Comparison of ENCODE assay signal across 1 cellular context in the genomic region with DNA sequence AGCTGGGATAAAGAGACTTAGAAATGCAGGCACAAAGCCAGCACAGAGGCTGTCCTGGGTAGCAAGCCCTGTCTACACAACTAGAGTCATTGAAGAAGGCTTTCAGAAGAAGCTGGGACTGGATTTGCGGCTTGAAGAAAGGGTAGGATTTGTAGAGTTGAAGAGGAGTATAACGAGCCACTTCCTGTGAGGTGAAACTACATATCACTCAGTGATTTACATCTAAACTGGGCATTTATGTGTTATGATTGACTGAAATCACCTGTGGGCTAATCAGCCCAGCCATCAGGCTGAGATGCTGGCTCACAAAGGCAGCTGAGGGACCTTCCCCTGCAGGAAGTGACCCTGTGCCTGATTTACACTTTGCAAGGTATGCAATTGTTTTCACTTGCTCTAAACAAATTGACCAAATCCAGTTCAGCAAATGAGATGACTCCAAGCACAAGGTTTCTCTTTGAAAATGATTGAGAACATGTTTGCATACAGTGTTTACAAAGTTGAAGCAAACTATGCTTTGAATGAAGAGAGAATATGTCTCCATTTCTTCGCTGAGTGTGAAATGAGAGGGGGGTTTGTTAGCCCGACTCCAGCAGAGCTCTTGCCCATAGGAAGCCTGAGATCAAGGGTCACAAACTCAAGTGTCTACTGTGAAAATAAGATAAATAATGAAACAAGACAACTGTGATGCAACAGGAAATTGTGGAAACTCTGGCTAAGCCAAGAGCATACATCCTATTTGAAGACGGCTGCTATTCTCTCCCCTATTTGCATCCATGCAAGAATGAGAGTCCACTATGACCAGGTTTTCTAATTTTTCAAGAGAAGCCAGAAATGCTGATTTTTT.
TF ChIP-seq lines count a peak whose summit lies in the region.

No MANE protein-coding gene starts in this region.

TF ChIP-seq in HepG2, 621 proteins besides CTCF, POLR2A, EP300 and RAD21 (continued from another document and continues in another):
- TF ChIP-seq, protein P1, sequence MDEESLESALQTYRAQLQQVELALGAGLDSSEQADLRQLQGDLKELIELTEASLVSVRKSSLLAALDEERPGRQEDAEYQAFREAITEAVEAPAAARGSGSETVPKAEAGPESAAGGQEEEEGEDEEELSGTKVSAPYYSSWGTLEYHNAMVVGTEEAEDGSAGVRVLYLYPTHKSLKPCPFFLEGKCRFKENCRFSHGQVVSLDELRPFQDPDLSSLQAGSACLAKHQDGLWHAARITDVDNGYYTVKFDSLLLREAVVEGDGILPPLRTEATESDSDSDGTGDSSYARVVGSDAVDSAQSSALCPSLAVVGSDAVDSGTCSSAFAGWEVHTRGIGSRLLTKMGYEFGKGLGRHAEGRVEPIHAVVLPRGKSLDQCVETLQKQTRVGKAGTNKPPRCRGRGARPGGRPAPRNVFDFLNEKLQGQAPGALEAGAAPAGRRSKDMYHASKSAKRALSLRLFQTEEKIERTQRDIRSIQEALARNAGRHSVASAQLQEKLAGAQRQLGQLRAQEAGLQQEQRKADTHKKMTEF (CRISPR knock-in tag; IDR thresholded peaks at IDR 0.05), result peak; percentile 100
- TF ChIP-seq ZNF737 (CRISPR knock-in tag; IDR thresholded peaks at IDR 0.05; ENCODE audit: borderline replicate concordance), result no peak
- no peak; the same call in 1 of the 2 replicates for TF ChIP-seq RNF2 (conservative IDR thresholded peaks at IDR 0.05; ENCODE audit: low read depth)
- TF ChIP-seq, protein P2, sequence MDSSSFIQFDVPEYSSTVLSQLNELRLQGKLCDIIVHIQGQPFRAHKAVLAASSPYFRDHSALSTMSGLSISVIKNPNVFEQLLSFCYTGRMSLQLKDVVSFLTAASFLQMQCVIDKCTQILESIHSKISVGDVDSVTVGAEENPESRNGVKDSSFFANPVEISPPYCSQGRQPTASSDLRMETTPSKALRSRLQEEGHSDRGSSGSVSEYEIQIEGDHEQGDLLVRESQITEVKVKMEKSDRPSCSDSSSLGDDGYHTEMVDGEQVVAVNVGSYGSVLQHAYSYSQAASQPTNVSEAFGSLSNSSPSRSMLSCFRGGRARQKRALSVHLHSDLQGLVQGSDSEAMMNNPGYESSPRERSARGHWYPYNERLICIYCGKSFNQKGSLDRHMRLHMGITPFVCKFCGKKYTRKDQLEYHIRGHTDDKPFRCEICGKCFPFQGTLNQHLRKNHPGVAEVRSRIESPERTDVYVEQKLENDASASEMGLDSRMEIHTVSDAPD (CRISPR knock-in tag; IDR thresholded peaks at IDR 0.05), result peak; percentile 94
- TF ChIP-seq, protein P3, sequence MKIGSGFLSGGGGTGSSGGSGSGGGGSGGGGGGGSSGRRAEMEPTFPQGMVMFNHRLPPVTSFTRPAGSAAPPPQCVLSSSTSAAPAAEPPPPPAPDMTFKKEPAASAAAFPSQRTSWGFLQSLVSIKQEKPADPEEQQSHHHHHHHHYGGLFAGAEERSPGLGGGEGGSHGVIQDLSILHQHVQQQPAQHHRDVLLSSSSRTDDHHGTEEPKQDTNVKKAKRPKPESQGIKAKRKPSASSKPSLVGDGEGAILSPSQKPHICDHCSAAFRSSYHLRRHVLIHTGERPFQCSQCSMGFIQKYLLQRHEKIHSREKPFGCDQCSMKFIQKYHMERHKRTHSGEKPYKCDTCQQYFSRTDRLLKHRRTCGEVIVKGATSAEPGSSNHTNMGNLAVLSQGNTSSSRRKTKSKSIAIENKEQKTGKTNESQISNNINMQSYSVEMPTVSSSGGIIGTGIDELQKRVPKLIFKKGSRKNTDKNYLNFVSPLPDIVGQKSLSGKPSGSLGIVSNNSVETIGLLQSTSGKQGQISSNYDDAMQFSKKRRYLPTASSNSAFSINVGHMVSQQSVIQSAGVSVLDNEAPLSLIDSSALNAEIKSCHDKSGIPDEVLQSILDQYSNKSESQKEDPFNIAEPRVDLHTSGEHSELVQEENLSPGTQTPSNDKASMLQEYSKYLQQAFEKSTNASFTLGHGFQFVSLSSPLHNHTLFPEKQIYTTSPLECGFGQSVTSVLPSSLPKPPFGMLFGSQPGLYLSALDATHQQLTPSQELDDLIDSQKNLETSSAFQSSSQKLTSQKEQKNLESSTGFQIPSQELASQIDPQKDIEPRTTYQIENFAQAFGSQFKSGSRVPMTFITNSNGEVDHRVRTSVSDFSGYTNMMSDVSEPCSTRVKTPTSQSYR (CRISPR knock-in tag; IDR thresholded peaks at IDR 0.05; ENCODE audit: borderline replicate concordance), result peak; percentile 92
- TF ChIP-seq ZNF567 (CRISPR knock-in tag; IDR thresholded peaks at IDR 0.05; ENCODE audit: borderline replicate concordance), result no peak
- no peak for TF ChIP-seq ZNF432 (CRISPR knock-in tag; IDR thresholded peaks at IDR 0.05; ENCODE audit: borderline replicate concordance)
- TF ChIP-seq, protein P4, sequence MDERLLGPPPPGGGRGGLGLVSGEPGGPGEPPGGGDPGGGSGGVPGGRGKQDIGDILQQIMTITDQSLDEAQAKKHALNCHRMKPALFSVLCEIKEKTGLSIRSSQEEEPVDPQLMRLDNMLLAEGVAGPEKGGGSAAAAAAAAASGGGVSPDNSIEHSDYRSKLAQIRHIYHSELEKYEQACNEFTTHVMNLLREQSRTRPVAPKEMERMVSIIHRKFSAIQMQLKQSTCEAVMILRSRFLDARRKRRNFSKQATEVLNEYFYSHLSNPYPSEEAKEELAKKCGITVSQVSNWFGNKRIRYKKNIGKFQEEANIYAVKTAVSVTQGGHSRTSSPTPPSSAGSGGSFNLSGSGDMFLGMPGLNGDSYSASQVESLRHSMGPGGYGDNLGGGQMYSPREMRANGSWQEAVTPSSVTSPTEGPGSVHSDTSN (CRISPR knock-in tag; IDR thresholded peaks at IDR 0.05), result peak; percentile 50; the same call in 1 of the 2 replicates
- TF ChIP-seq, protein P5, sequence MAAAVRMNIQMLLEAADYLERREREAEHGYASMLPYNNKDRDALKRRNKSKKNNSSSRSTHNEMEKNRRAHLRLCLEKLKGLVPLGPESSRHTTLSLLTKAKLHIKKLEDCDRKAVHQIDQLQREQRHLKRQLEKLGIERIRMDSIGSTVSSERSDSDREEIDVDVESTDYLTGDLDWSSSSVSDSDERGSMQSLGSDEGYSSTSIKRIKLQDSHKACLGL (CRISPR knock-in tag; IDR thresholded peaks at IDR 0.05), result no peak; the same call in 1 of the 2 replicates
- TF ChIP-seq, protein P6, sequence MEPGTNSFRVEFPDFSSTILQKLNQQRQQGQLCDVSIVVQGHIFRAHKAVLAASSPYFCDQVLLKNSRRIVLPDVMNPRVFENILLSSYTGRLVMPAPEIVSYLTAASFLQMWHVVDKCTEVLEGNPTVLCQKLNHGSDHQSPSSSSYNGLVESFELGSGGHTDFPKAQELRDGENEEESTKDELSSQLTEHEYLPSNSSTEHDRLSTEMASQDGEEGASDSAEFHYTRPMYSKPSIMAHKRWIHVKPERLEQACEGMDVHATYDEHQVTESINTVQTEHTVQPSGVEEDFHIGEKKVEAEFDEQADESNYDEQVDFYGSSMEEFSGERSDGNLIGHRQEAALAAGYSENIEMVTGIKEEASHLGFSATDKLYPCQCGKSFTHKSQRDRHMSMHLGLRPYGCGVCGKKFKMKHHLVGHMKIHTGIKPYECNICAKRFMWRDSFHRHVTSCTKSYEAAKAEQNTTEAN (CRISPR knock-in tag; conservative IDR thresholded peaks at IDR 0.05), result peak; percentile 98
- TF ChIP-seq, protein P7, sequence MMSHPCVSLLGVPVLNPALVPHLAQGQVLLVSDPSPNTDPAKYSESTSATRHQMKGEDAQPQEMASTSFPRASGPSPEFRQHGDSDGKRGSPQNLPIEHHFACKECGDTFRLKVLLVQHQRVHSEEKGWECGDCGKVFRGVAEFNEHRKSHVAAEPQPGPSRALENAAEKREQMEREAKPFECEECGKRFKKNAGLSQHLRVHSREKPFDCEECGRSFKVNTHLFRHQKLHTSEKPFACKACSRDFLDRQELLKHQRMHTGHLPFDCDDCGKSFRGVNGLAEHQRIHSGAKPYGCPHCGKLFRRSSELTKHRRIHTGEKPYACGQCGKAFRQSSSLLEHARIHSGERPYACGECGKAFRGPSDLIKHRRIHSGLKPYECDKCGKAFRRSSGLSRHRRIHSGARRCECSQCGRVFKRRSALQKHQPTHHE (CRISPR knock-in tag; IDR thresholded peaks at IDR 0.05; ENCODE audit: borderline replicate concordance), result no peak; the same call in 1 of the 2 replicates
- no peak for TF ChIP-seq SMARCC2 (IDR thresholded peaks at IDR 0.05)
- TF ChIP-seq, protein P8, sequence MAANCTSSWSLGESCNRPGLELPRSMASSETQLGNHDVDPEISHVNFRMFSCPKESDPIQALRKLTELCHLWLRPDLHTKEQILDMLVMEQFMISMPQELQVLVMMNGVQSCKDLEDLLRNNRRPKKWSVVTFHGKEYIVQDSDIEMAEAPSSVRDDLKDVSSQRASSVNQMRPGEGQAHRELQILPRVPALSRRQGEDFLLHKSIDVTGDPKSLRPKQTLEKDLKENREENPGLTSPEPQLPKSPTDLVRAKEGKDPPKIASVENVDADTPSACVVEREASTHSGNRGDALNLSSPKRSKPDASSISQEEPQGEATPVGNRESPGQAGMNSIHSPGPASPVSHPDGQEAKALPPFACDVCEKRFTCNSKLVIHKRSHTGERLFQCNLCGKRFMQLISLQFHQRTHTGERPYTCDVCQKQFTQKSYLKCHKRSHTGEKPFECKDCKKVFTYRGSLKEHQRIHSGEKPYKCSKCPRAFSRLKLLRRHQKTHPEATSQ (CRISPR knock-in tag; IDR thresholded peaks at IDR 0.05; ENCODE audit: borderline replicate concordance), result peak; percentile 87; the same call in 1 of the 2 replicates
- peak; percentile 88; the same call in 1 of the 2 replicates for TF ChIP-seq ZNF136 (CRISPR knock-in tag; IDR thresholded peaks at IDR 0.05; ENCODE audit: low read depth)
- peak; percentile 53; the same call in 1 of the 2 replicates for TF ChIP-seq ZNF143 (CRISPR knock-in tag; IDR thresholded peaks at IDR 0.05)
- no peak for TF ChIP-seq ZNF20 (CRISPR knock-in tag; IDR thresholded peaks at IDR 0.05)
- TF ChIP-seq BCL6 (CRISPR knock-in tag; IDR thresholded peaks at IDR 0.05), result peak; percentile 97
- peak; percentile 96 for TF ChIP-seq FOXK2 (IDR thresholded peaks at IDR 0.05)
- no peak for TF ChIP-seq ZMYM2 (CRISPR knock-in tag; IDR thresholded peaks at IDR 0.05)
- TF ChIP-seq HIVEP1 (CRISPR knock-in tag; IDR thresholded peaks at IDR 0.05), result peak; percentile 73; the same call in 1 of the 2 replicates
- TF ChIP-seq ZNF615 (CRISPR knock-in tag; IDR thresholded peaks at IDR 0.05; ENCODE audit: borderline replicate concordance), result peak; percentile 98
- no peak for TF ChIP-seq ZNF207 (IDR thresholded peaks at IDR 0.05; ENCODE audit: borderline replicate concordance)
- TF ChIP-seq ZNF431 (CRISPR knock-in tag; IDR thresholded peaks at IDR 0.05; ENCODE audit: borderline replicate concordance, low read depth), result no peak; the same call in 1 of the 2 replicates
- TF ChIP-seq, protein P9, sequence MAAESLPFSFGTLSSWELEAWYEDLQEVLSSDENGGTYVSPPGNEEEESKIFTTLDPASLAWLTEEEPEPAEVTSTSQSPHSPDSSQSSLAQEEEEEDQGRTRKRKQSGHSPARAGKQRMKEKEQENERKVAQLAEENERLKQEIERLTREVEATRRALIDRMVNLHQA (CRISPR knock-in tag; IDR thresholded peaks at IDR 0.05), result no peak
- no peak for TF ChIP-seq MAF1 (CRISPR knock-in tag; IDR thresholded peaks at IDR 0.05; ENCODE audit: borderline replicate concordance)
- TF ChIP-seq FOXC1 (CRISPR knock-in tag; IDR thresholded peaks at IDR 0.05; ENCODE audit: borderline replicate concordance), result 0 out of 2 replicates have a peak, but pooled peaks have one; percentile 68
- TF ChIP-seq, protein P10, sequence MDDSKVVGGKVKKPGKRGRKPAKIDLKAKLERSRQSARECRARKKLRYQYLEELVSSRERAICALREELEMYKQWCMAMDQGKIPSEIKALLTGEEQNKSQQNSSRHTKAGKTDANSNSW (CRISPR knock-in tag; IDR thresholded peaks at IDR 0.05; ENCODE audit: borderline replicate concordance), result no peak
- peak; percentile 96 for TF ChIP-seq ZNF878 (CRISPR knock-in tag; IDR thresholded peaks at IDR 0.05)
- no peak for TF ChIP-seq ZKSCAN1 (IDR thresholded peaks at IDR 0.05; ENCODE audit: low read length)
- peak; percentile 99 for TF ChIP-seq NFKBIZ (CRISPR knock-in tag; IDR thresholded peaks at IDR 0.05)
- TF ChIP-seq ZFP62 (CRISPR knock-in tag; IDR thresholded peaks at IDR 0.05), result no peak
- TF ChIP-seq TBL1XR1 (IDR thresholded peaks at IDR 0.05; ENCODE audit: borderline replicate concordance, low read length, partially characterized antibody), result peak; percentile 93
- TF ChIP-seq, protein P11, sequence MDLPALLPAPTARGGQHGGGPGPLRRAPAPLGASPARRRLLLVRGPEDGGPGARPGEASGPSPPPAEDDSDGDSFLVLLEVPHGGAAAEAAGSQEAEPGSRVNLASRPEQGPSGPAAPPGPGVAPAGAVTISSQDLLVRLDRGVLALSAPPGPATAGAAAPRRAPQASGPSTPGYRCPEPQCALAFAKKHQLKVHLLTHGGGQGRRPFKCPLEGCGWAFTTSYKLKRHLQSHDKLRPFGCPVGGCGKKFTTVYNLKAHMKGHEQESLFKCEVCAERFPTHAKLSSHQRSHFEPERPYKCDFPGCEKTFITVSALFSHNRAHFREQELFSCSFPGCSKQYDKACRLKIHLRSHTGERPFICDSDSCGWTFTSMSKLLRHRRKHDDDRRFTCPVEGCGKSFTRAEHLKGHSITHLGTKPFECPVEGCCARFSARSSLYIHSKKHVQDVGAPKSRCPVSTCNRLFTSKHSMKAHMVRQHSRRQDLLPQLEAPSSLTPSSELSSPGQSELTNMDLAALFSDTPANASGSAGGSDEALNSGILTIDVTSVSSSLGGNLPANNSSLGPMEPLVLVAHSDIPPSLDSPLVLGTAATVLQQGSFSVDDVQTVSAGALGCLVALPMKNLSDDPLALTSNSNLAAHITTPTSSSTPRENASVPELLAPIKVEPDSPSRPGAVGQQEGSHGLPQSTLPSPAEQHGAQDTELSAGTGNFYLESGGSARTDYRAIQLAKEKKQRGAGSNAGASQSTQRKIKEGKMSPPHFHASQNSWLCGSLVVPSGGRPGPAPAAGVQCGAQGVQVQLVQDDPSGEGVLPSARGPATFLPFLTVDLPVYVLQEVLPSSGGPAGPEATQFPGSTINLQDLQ (CRISPR knock-in tag; IDR thresholded peaks at IDR 0.05), result no peak
- TF ChIP-seq, protein P12, sequence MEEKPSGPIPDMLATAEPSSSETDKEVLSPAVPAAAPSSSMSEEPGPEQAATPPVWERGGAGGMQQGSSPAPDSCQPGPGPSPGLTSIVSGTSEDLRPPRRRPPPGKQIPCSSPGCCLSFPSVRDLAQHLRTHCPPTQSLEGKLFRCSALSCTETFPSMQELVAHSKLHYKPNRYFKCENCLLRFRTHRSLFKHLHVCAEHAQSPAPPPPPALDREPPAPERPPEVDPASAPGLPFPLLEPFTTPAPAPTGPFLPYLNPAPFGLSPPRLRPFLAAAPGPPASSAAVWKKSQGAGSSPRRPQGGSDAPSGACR (CRISPR knock-in tag; IDR thresholded peaks at IDR 0.05), result peak; percentile 92; the same call in 1 of the 2 replicates
- TF ChIP-seq, protein P13, sequence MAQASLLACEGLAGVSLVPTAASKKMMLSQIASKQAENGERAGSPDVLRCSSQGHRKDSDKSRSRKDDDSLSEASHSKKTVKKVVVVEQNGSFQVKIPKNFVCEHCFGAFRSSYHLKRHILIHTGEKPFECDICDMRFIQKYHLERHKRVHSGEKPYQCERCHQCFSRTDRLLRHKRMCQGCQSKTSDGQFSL (CRISPR knock-in tag; IDR thresholded peaks at IDR 0.05), result peak; percentile 66; the same call in 1 of the 2 replicates
- TF ChIP-seq, protein P14, sequence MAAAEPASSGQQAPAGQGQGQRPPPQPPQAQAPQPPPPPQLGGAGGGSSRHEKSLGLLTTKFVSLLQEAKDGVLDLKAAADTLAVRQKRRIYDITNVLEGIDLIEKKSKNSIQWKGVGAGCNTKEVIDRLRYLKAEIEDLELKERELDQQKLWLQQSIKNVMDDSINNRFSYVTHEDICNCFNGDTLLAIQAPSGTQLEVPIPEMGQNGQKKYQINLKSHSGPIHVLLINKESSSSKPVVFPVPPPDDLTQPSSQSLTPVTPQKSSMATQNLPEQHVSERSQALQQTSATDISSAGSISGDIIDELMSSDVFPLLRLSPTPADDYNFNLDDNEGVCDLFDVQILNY (CRISPR knock-in tag; conservative IDR thresholded peaks at IDR 0.05), result no peak
- TF ChIP-seq ZNF3 (CRISPR knock-in tag; IDR thresholded peaks at IDR 0.05), result peak; percentile 76
- TF ChIP-seq AGO1 (IDR thresholded peaks at IDR 0.05; ENCODE audit: low read depth, low read length, poor library complexity, severe bottlenecking), result no peak
- peak; percentile 67 for TF ChIP-seq GATAD1 (CRISPR knock-in tag; IDR thresholded peaks at IDR 0.05)
